Comparison of ENCODE assay signal across 11 cellular contexts in genomic region chr1:167899253-167899681, GRCh38. TPM values are rescaled to one million over a fixed set of nuclear protein-coding genes. Genes with fewer than 3 reads are reported as not detected.
DNase-seq lines count a peak whose midpoint lies in the region; ATAC-seq and TF ChIP-seq lines count a peak whose summit lies in the region.
"Had no signal": no experiment of that assay in that cellular context is flagged by ENCODE, and none has a peak within 500 bp of the region (broad histone marks: within the 10 kb centered on the region; RNA-seq: fewer than 3 reads in every experiment).

No MANE protein-coding gene starts in this region.

- POLR2A ChIA-PET in IMR-90 (lab: Charles Lee; ENCODE audit: unreplicated experiment), result no interaction called here

- no peak for TF ChIP-seq RAD21 in IMR-90 (IDR thresholded peaks at IDR 0.05; ENCODE audit: low read length)

- H2AK5ac ChIP-seq in IMR-90 (ENCODE audit: low read depth, low read length), result 0 out of 2 replicates have a peak overlapping the region, but pooled peaks have one; percentile 0

- WGBS in IMR-90 (ENCODE audit: extremely low coverage in 2 of 2, insufficient read length in 1 of 2), 2 experiments, result no CpG with 5 or more reads among the region's 4 CpGs

- in situ Hi-C loops in IMR-90 (cut with MboI; ENCODE audit: low sequenced_read_pairs), result no loop called here

- H3K18ac ChIP-seq in IMR-90 (ENCODE audit: low read depth, low read length), result no peak overlapping the region

- H2AK9ac ChIP-seq in IMR-90 (replicated peaks; ENCODE audit: low read depth, low read length, poor library complexity), result peak overlapping the region; percentile 56

- no peaks in the 10 kb centered on the region for H3K79me1 ChIP-seq in IMR-90 (ENCODE audit: low read depth in 1 of 2, low read length in 2 of 2)

- H3K27ac Mint-ChIP-seq in activated naive CD4-positive, alpha-beta T cell treated with anti-CD3 and anti-CD28 coated beads, Interleukin-2, amount 50 U/mL, for 72 hours, result no peak overlapping the region

- BruUV-seq in IMR-90 (replicated peaks; lab: Mats Ljungman, UMichigan), result no TSS peak

- H3K23ac ChIP-seq in IMR-90 (ENCODE audit: low read depth, low read length), result no peak overlapping the region

- no peak overlapping the region for H3K56ac ChIP-seq in IMR-90 (ENCODE audit: extremely low read depth, insufficient read depth, low read length)

- no peak overlapping the region for H3K9ac ChIP-seq in IMR-90 (ENCODE audit: low read depth, low read length)

- peak overlapping the region; percentile 40; the same call in 1 of the 2 replicates for H2BK120ac ChIP-seq in IMR-90 (ENCODE audit: low read depth, low read length)

- H3K9me3 Mint-ChIP-seq in activated naive CD4-positive, alpha-beta T cell treated with anti-CD3 and anti-CD28 coated beads, Interleukin-2, amount 50 U/mL, for 72 hours, result no peaks in the 10 kb centered on the region

- H3K9me3 ChIP-seq in IMR-90 (ENCODE audit: control insufficient read depth, insufficient read depth, low read length) (no peaks in the 10 kb centered on the region), osteoblast (ENCODE audit: low read depth, low read length) (no peaks in the 10 kb centered on the region)
- H3K9me3 ChIP-seq: vagina had no signal

- 0 out of 2 replicates have a peak overlapping the region, but pooled peaks have one; percentile 0 for H3K4ac ChIP-seq in IMR-90 (ENCODE audit: low read depth, low read length)

- DNase-seq in IMR-90 (peak; percentile 71), osteoblast (ENCODE audit: insufficient read length, low spot score, missing footprints) (no peak), foreskin keratinocyte (no peak)
- DNase-seq in activated effector memory CD4-positive, alpha-beta T cell treated with anti-CD3 and anti-CD28 coated beads, Interleukin-2, amount 50 U/mL, for 16 hours, result no peak
- no peak for DNase-seq in activated naive CD4-positive, alpha-beta T cell treated with Interleukin-2 at 50 U/mL for 16 hours
- DNase-seq in activated naive CD4-positive, alpha-beta T cell treated with anti-CD3 and anti-CD28 coated beads, Interleukin-2, amount 50 U/mL, for 72 hours (ENCODE audit: low spot score in 2 of 2), result no peak

- no peak overlapping the region for H4K5ac ChIP-seq in IMR-90 (ENCODE audit: low read depth, low read length)

- intact Hi-C loops in IMR-90 (cut with micrococcal nuclease), result no loop called here

- CTCF ChIA-PET in IMR-90 (lab: Yijun Ruan, JAX), result no interaction called here

- H4K20me1 ChIP-seq in IMR-90 (ENCODE audit: insufficient read depth, low read length) (no peaks in the 10 kb centered on the region; the same call in 1 of the 2 replicates), osteoblast (ENCODE audit: insufficient read depth, low read length) (no peaks in the 10 kb centered on the region)

- peak overlapping the region; percentile 59; the same call in 1 of the 2 replicates for H3K14ac ChIP-seq in IMR-90 (replicated peaks; ENCODE audit: low read depth, low read length)

- TF ChIP-seq POLR2A in IMR-90 (IDR thresholded peaks at IDR 0.05; ENCODE audit: low read depth, low read length), result no peak

- H3K4me1 ChIP-seq in IMR-90 (ENCODE audit: control insufficient read depth, insufficient read depth, low read length) (peaks cover 6% of the 10 kb centered on the region), osteoblast (ENCODE audit: insufficient read depth, low read length) (peaks cover 4% of the 10 kb centered on the region), foreskin keratinocyte (peaks cover 7% of the 10 kb centered on the region)
- H3K4me1 ChIP-seq: vagina had no signal

- H4K8ac ChIP-seq in IMR-90 (ENCODE audit: low read depth in 2 of 2, low read length in 2 of 2), result no peak overlapping the region

- peaks cover 5% of the 10 kb centered on the region for H3K9me1 ChIP-seq in IMR-90 (ENCODE audit: insufficient read depth, low read length)

- no peak for TF ChIP-seq CTCF in IMR-90 (conservative IDR thresholded peaks at IDR 0.05; ENCODE audit: low read depth, low read length)
- TF ChIP-seq CTCF in osteoblast (IDR thresholded peaks at IDR 0.05; ENCODE audit: extremely low read depth, low read depth, low read length), result no peak
- no peak for TF ChIP-seq CTCF in foreskin keratinocyte (conservative IDR thresholded peaks at IDR 0.05)

- H2AFZ ChIP-seq in IMR-90 (replicated peaks; ENCODE audit: low read length, poor library complexity), result peak overlapping the region; percentile 61
- peak overlapping the region; percentile 11 for H2AFZ ChIP-seq in osteoblast (ENCODE audit: low read length)

- ATAC-seq in GM18517 (IDR thresholded peaks at IDR 0.05; ENCODE audit: unreplicated experiment) (peak; percentile 86), GM21723 (IDR thresholded peaks at IDR 0.05; ENCODE audit: unreplicated experiment) (peak; percentile 86), IMR-90 (ENCODE audit: low read depth) (peak; percentile 62), foreskin keratinocyte (no peak)
- ATAC-seq in activated naive CD4-positive, alpha-beta T cell treated with anti-CD3 and anti-CD28 coated beads, Interleukin-2, amount 50 U/mL, for 72 hours, result no peak

- H3K36me3 Mint-ChIP-seq in activated naive CD4-positive, alpha-beta T cell treated with anti-CD3 and anti-CD28 coated beads, Interleukin-2, amount 50 U/mL, for 72 hours, result no peaks in the 10 kb centered on the region

- H3K4me2 ChIP-seq in IMR-90 (ENCODE audit: low read depth, low read length) (no peak overlapping the region), osteoblast (ENCODE audit: insufficient read depth, low read length) (no peak overlapping the region)

- no peaks in the 10 kb centered on the region for H3K79me2 ChIP-seq in osteoblast (ENCODE audit: insufficient read depth, low read length)

- no peaks in the 10 kb centered on the region for H3K27me3 ChIP-seq in IMR-90 (ENCODE audit: control insufficient read depth, insufficient read depth, low read length)
- H3K27me3 ChIP-seq in osteoblast (ENCODE audit: insufficient read depth, low read length), result no peaks in the 10 kb centered on the region
- no peaks in the 10 kb centered on the region for H3K27me3 ChIP-seq in foreskin keratinocyte
- H3K27me3 ChIP-seq: vagina had no signal

- no peak overlapping the region for H3K4me3 ChIP-seq in IMR-90 (ENCODE audit: insufficient read depth, low read depth, low read length)
- no peak overlapping the region for H3K4me3 ChIP-seq in osteoblast (ENCODE audit: insufficient read depth, low read length)
- H3K4me3 ChIP-seq: coronary artery, vagina had no signal

- no peaks in the 10 kb centered on the region for H3K36me3 ChIP-seq in IMR-90 (ENCODE audit: control insufficient read depth, insufficient read depth, low read length)
- no peaks in the 10 kb centered on the region for H3K36me3 ChIP-seq in osteoblast (ENCODE audit: insufficient read depth, low read length)
- H3K36me3 ChIP-seq: vagina had no signal

- dilution Hi-C loops in IMR-90 (cut with HindIII; ENCODE audit: low sequenced_read_pairs, unreplicated experiment), result no loop called here

- H2BK15ac ChIP-seq in IMR-90 (ENCODE audit: low read depth, low read length), result no peak overlapping the region; the same call in 2 of the 3 replicates

- H3K27ac ChIP-seq in IMR-90 (ENCODE audit: insufficient read depth, low read length) (no peak overlapping the region), osteoblast (ENCODE audit: low read depth, low read length) (no peak overlapping the region), foreskin keratinocyte (no peak overlapping the region)
- H3K27ac ChIP-seq: coronary artery, vagina had no signal

- no peak overlapping the region for H2BK5ac ChIP-seq in IMR-90 (ENCODE audit: low read depth, low read length, poor library complexity, severe bottlenecking)

- H2BK20ac ChIP-seq in IMR-90 (ENCODE audit: low read depth, low read length), result peak overlapping the region; percentile 0; the same call in 1 of the 2 replicates

- no peak overlapping the region for H4K91ac ChIP-seq in IMR-90 (ENCODE audit: insufficient read depth, low read depth, low read length)

TF ChIP-seq in IMR-90, 13 proteins besides CTCF, POLR2A, EP300 and RAD21 (continues in another document):
- no peak for TF ChIP-seq MAFK (IDR thresholded peaks at IDR 0.05; ENCODE audit: low read depth, low read length)
- TF ChIP-seq SMC3 (IDR thresholded peaks at IDR 0.05; ENCODE audit: low read depth, low read length), result no peak
- TF ChIP-seq CHD1 (IDR thresholded peaks at IDR 0.05; ENCODE audit: low read depth, low read length), result no peak
- no peak for TF ChIP-seq RCOR1 (IDR thresholded peaks at IDR 0.05; ENCODE audit: insufficient replicate concordance, low read length)

RNA-seq across cellular contexts. Expression of gene ADCY10, which starts 14.7 kb away (rescaled TPM):
- under 0.01 TPM in 2 replicates for total RNA-seq in IMR-90 (2012; rRNA removed)
- polyA plus RNA-seq in IMR-90 (2012; rRNA removed), result 0.03 and 0.19 TPM in 2 replicates
- polyA plus RNA-seq in IMR-90 (2012; cell fraction: cytosol; rRNA removed), result 0.03 TPM in 1 of 2 replicates, not detected in the other
- polyA plus RNA-seq in IMR-90 (2012; cell fraction: nucleus; rRNA removed; ENCODE audit: low replicate concordance), result 0.07 and 0.21 TPM in 2 replicates
- total RNA-seq in osteoblast, result 0.29 and 0.36 TPM in 2 replicates
- total RNA-seq in activated naive CD4-positive, alpha-beta T cell treated with anti-CD3 and anti-CD28 coated beads, Interleukin-2, amount 50 U/mL, for 72 hours, result under 1 TPM; 0.18 to 0.53 TPM
- 0.14 TPM in 1 of 2 replicates, not detected in the other for total RNA-seq in foreskin keratinocyte
- 0.06 TPM in 1 of 2 replicates, not detected in the other for polyA plus RNA-seq in foreskin keratinocyte
- total RNA-seq: kidney epithelial cell, vagina had no signal

RNA-seq across cellular contexts. Expression of gene DCAF6, which starts 37.2 kb away (rescaled TPM):
- total RNA-seq in IMR-90 (2012; rRNA removed), result 74.7 and 88.7 TPM in 2 replicates
- polyA plus RNA-seq in IMR-90 (2012; rRNA removed), result 50.1 and 60.4 TPM in 2 replicates
- 12.7 and 40.0 TPM in 2 replicates for polyA plus RNA-seq in IMR-90 (2012; cell fraction: cytosol; rRNA removed)
- 6.0 and 46.7 TPM in 2 replicates for polyA plus RNA-seq in IMR-90 (2012; cell fraction: nucleus; rRNA removed; ENCODE audit: low replicate concordance)
- 91.6 and 102 TPM in 2 replicates for total RNA-seq in osteoblast
- total RNA-seq in activated naive CD4-positive, alpha-beta T cell treated with anti-CD3 and anti-CD28 coated beads, Interleukin-2, amount 50 U/mL, for 72 hours, result 10 to 100 TPM; 28.1 to 33.0 TPM
- 51.5 and 52.0 TPM in 2 replicates for total RNA-seq in foreskin keratinocyte
- 26.0 and 29.8 TPM in 2 replicates for polyA plus RNA-seq in foreskin keratinocyte

RNA-seq across cellular contexts. Expression of gene MPC2, which starts 37.6 kb away (rescaled TPM):
- total RNA-seq in IMR-90 (2012; rRNA removed) (35.0 and 56.7 TPM in 2 replicates), osteoblast (34.7 and 54.8 TPM in 2 replicates), foreskin keratinocyte (38.9 and 49.8 TPM in 2 replicates)
- polyA plus RNA-seq in IMR-90 (2012; rRNA removed) (40.9 and 42.9 TPM in 2 replicates), foreskin keratinocyte (57.0 and 69.7 TPM in 2 replicates)
- 25.6 and 27.4 TPM in 2 replicates for polyA plus RNA-seq in IMR-90 (2012; cell fraction: cytosol; rRNA removed)
- polyA plus RNA-seq in IMR-90 (2012; cell fraction: nucleus; rRNA removed; ENCODE audit: low replicate concordance), result 7.5 and 13.7 TPM in 2 replicates
- total RNA-seq in activated naive CD4-positive, alpha-beta T cell treated with anti-CD3 and anti-CD28 coated beads, Interleukin-2, amount 50 U/mL, for 72 hours, result 10 to 100 TPM; 60.3 to 68.6 TPM

Comparison
In these comparisons a context has a peak if more than half of its experiments do, and no peak if none do; other contexts are left out.
1. ATAC-seq: peak in GM18517 (single experiment), GM21723 (single experiment) and IMR-90 (single experiment); none in activated naive CD4-positive, alpha-beta T cell treated with anti-CD3 and anti-CD28 coated beads, Interleukin-2, amount 50 U/mL, for 72 hours (0 of 2) and foreskin keratinocyte (single experiment).